In genomic region chr1:59730302-59730701, GRCh38 we compare ENCODE assay signal across 11 cellular contexts.
DNase-seq lines count a peak whose midpoint lies in the region; ATAC-seq and TF ChIP-seq lines count a peak whose summit lies in the region.
"Had no signal": no experiment of that assay in that cellular context is flagged by ENCODE, and none has a peak within 500 bp of the region (broad histone marks: within the 10 kb centered on the region; RNA-seq: fewer than 3 reads in every experiment).

No MANE protein-coding gene starts in this region.

- intact Hi-C loops in activated T-helper 2 cell treated with anti-CD3 and anti-CD28 coated beads, Interferon-gamma antibody, Interleukin-2, Interleukin-4, amounts not matched to agents 10 μg/mL and 5 μg/mL and 100 μg/mL, durations not matched to agents 14 hours and 24 hours and 36 hours (cut with micrococcal nuclease): no loop called here
- intact Hi-C loops in CD4-positive, alpha-beta T cell (cut with DNase I, micrococcal nuclease): no loop called here

- POLR2A ChIA-PET in CD4-positive, alpha-beta T cell (lab: Charles Lee): no interaction called here

- H3K4me1 Mint-ChIP-seq in activated T-helper 2 cell treated with anti-CD3 and anti-CD28 coated beads, Interferon-gamma antibody, Interleukin-2, Interleukin-4, amounts not matched to agents 10 μg/mL and 5 μg/mL and 100 μg/mL, durations not matched to agents 14 hours and 24 hours and 36 hours (ENCODE audit: low read depth): peaks cover 10% of the 10 kb centered on the region
- H3K4me1 Mint-ChIP-seq in CD4-positive, alpha-beta T cell (ENCODE audit: low read depth): peaks cover 18% of the 10 kb centered on the region

- no peak for TF ChIP-seq EP300 in suprapubic skin (IDR thresholded peaks at IDR 0.05)

- H3K4me3 ChIP-seq in NB4 (ENCODE audit: low read depth, low read length) (no peak overlapping the region), suprapubic skin (no peak overlapping the region)

- TF ChIP-seq CTCF in NB4 (IDR thresholded peaks at IDR 0.05; ENCODE audit: low read depth, low read length) (no peak), suprapubic skin (IDR thresholded peaks at IDR 0.05) (no peak)
- TF ChIP-seq CTCF in CD4-positive, alpha-beta T cell (IDR thresholded peaks at IDR 0.05): no peak

- H3K27ac Mint-ChIP-seq in activated T-helper 2 cell treated with anti-CD3 and anti-CD28 coated beads, Interferon-gamma antibody, Interleukin-2, Interleukin-4, amounts not matched to agents 10 μg/mL and 5 μg/mL and 100 μg/mL, durations not matched to agents 14 hours and 24 hours and 36 hours: no peak overlapping the region
- H3K27ac Mint-ChIP-seq in CD4-positive, alpha-beta T cell: no peak overlapping the region
- H3K27ac Mint-ChIP-seq: WTC11 had no signal

- H3K27me3 ChIP-seq in suprapubic skin: no peaks in the 10 kb centered on the region
- H3K27me3 ChIP-seq in CD4-positive, alpha-beta T cell (ENCODE audit: control insufficient read depth, insufficient read depth, low read length): no peaks in the 10 kb centered on the region

- DNase-seq in NB4 (ENCODE audit: low read depth) (peak; percentile 24), dedifferentiated amniotic fluid mesenchymal stem cell (ENCODE audit: extremely low spot score) (peak; percentile 59), kidney tubule cell (ENCODE audit: low spot score) (peak; percentile 68), suprapubic skin (ENCODE audit: low spot score in 2 of 2) (no peak)
- DNase-seq in activated T-helper 2 cell treated with anti-CD3 and anti-CD28 coated beads, Interferon-gamma antibody, Interleukin-2, Interleukin-4, amounts not matched to agents 10 μg/mL and 5 μg/mL and 100 μg/mL, durations not matched to agents 14 hours and 24 hours and 36 hours (ENCODE audit: low spot score): no peak
- no peak for DNase-seq in CD4-positive, alpha-beta T cell
- DNase-seq: activated naive CD4-positive, alpha-beta T cell treated with Interleukin-2 at 50 U/mL for 16 hours; hippocampal formation had no signal

- no peak overlapping the region for H3K4me3 Mint-ChIP-seq in activated T-helper 2 cell treated with anti-CD3 and anti-CD28 coated beads, Interferon-gamma antibody, Interleukin-2, Interleukin-4, amounts not matched to agents 10 μg/mL and 5 μg/mL and 100 μg/mL, durations not matched to agents 14 hours and 24 hours and 36 hours (ENCODE audit: low read depth)
- no peak overlapping the region for H3K4me3 Mint-ChIP-seq in CD4-positive, alpha-beta T cell
- H3K4me3 Mint-ChIP-seq: WTC11 had no signal

- H3K4me1 ChIP-seq in suprapubic skin: peaks cover 23% of the 10 kb centered on the region

- ATAC-seq in GM21367 (IDR thresholded peaks at IDR 0.05; ENCODE audit: unreplicated experiment) (no peak), HG02623 (IDR thresholded peaks at IDR 0.05; ENCODE audit: unreplicated experiment) (no peak)
- ATAC-seq in CD4-positive, alpha-beta T cell (ENCODE audit: poor library complexity): no peak
- ATAC-seq: WTC11 had no signal

- CTCF ChIA-PET in CD4-positive, alpha-beta T cell (lab: Charles Lee): interaction anchor here (0.6 kb wide), 1 partner anchor 1834 kb away, joined by 3 read pairs; no protein-coding TSS in a partner anchor

- 47% methylated on average over 1 of the region's 1 CpG for WGBS in suprapubic skin

- H3K36me3 ChIP-seq in suprapubic skin: no peaks in the 10 kb centered on the region

- TF ChIP-seq POLR2A in NB4 (IDR thresholded peaks at IDR 0.05; ENCODE audit: extremely low read depth, insufficient read length) (no peak), suprapubic skin (IDR thresholded peaks at IDR 0.05) (no peak)

- peaks cover 7% of the 10 kb centered on the region for H3K27me3 Mint-ChIP-seq in activated T-helper 2 cell treated with anti-CD3 and anti-CD28 coated beads, Interferon-gamma antibody, Interleukin-2, Interleukin-4, amounts not matched to agents 10 μg/mL and 5 μg/mL and 100 μg/mL, durations not matched to agents 14 hours and 24 hours and 36 hours (ENCODE audit: low read depth)
- no peaks in the 10 kb centered on the region for H3K27me3 Mint-ChIP-seq in CD4-positive, alpha-beta T cell

- peak overlapping the region; percentile 58 for H3K27ac ChIP-seq in suprapubic skin
- no peak overlapping the region for H3K27ac ChIP-seq in CD4-positive, alpha-beta T cell (ENCODE audit: low read depth, low read length)

- no peaks in the 10 kb centered on the region for H3K9me3 ChIP-seq in suprapubic skin
- no peaks in the 10 kb centered on the region for H3K9me3 ChIP-seq in CD4-positive, alpha-beta T cell (ENCODE audit: control insufficient read depth, low read length)

- peaks cover 3% of the 10 kb centered on the region for H3K9me3 Mint-ChIP-seq in activated T-helper 2 cell treated with anti-CD3 and anti-CD28 coated beads, Interferon-gamma antibody, Interleukin-2, Interleukin-4, amounts not matched to agents 10 μg/mL and 5 μg/mL and 100 μg/mL, durations not matched to agents 14 hours and 24 hours and 36 hours
- no peaks in the 10 kb centered on the region for H3K9me3 Mint-ChIP-seq in CD4-positive, alpha-beta T cell

- no peaks in the 10 kb centered on the region for H3K36me3 Mint-ChIP-seq in activated T-helper 2 cell treated with anti-CD3 and anti-CD28 coated beads, Interferon-gamma antibody, Interleukin-2, Interleukin-4, amounts not matched to agents 10 μg/mL and 5 μg/mL and 100 μg/mL, durations not matched to agents 14 hours and 24 hours and 36 hours (ENCODE audit: low read depth)
- peaks cover 2% of the 10 kb centered on the region for H3K36me3 Mint-ChIP-seq in CD4-positive, alpha-beta T cell (ENCODE audit: low read depth)

Comparison
In these comparisons a context has a peak if more than half of its experiments do, and no peak if none do; other contexts are left out.
1. DNase-seq: peak in NB4 (single experiment), dedifferentiated amniotic fluid mesenchymal stem cell (single experiment) and kidney tubule cell (single experiment); none in suprapubic skin (0 of 2), activated T-helper 2 cell treated with anti-CD3 and anti-CD28 coated beads, Interferon-gamma antibody, Interleukin-2, Interleukin-4, amounts not matched to agents 10 μg/mL and 5 μg/mL and 100 μg/mL, durations not matched to agents 14 hours and 24 hours and 36 hours (single experiment) and CD4-positive, alpha-beta T cell (0 of 10).